Comparison of ENCODE assay signal across 28 cellular contexts in genomic region chr13:39916330-39916729, GRCh38.
"Had no signal": no experiment of that assay in that cellular context is flagged by ENCODE, and none has a peak within 500 bp of the region (broad histone marks: within the 10 kb centered on the region; RNA-seq: fewer than 3 reads in every experiment).

No MANE protein-coding gene starts in this region.

- H3K4me3 ChIP-seq: cardiac muscle cell, coronary artery, dorsolateral prefrontal cortex, gastrocnemius medialis, sigmoid colon, smooth muscle cell, suprapubic skin, tibial artery had no signal

- ATAC-seq: activated T-helper 17 cell treated with anti-CD3 and anti-CD28 coated beads, Interleukin-2, amount 50 U/mL, for 72 hours; esophagus mucosa; left cardiac atrium had no signal

- DNase-seq: activated CD4-positive, alpha-beta memory T cell treated with anti-CD3 and anti-CD28 coated beads for 36 hours; activated CD4-positive, alpha-beta T cell treated with anti-CD3 and anti-CD28 coated beads, Interleukin-2, amount 10 ng/mL, durations not matched to agents 24 days and 14 days; activated CD4-positive, CD25-positive, alpha-beta regulatory T cell treated with anti-CD3 and anti-CD28 coated beads, Interleukin-2, amount 50 U/mL, for 72 hours; activated CD8-positive, alpha-beta memory T cell treated with anti-CD3 and anti-CD28 coated beads, Interleukin-2, amount 50 U/mL, for 4 hours; activated gamma-delta T cell treated with Interleukin-2 at 50 U/mL for 16 hours; activated naive CD4-positive, alpha-beta T cell treated with anti-CD3 and anti-CD28 coated beads, Interleukin-2, amount 50 U/mL, for 16 hours; activated T-cell treated with anti-CD3 and anti-CD28 coated beads, Interleukin-2, amount 50 U/mL, for 24 hours; cerebellar nuclear complex; dorsolateral prefrontal cortex; effector memory CD4-positive, alpha-beta T cell; gastrocnemius medialis; glutamatergic neuron; islet precursor cell; left cardiac atrium; left ventricle myocardium superior; retina; sigmoid colon; stimulated activated CD4-positive, alpha-beta T cell treated with anti-CD3 and anti-CD28 coated beads, Interleukin-2, amount 100 ng/mL, for 24 hours; stimulated activated naive CD4-positive, alpha-beta T cell; SW 1271; T-helper 9 cell; tibial artery had no signal
